ENCODE assay signal across 29 cellular contexts in genomic region chr1:11675362-11675761, GRCh38. TPM values are rescaled to one million over a fixed set of nuclear protein-coding genes. Genes with fewer than 3 reads are reported as not detected.
"Had no signal": no experiment of that assay in that cellular context is flagged by ENCODE, and none has a peak within 500 bp of the region (broad histone marks: within the 10 kb centered on the region; RNA-seq: fewer than 3 reads in every experiment).

No MANE protein-coding gene starts in this region.

- H3K27me3 ChIP-seq: adrenal gland, body of pancreas, breast epithelium, MG63, Peyer's patch, SJSA1 had no signal

- H3K9me3 ChIP-seq: adrenal gland, body of pancreas, breast epithelium, MG63, Peyer's patch, SJSA1, SK-N-SH had no signal

- H3K4me1 ChIP-seq: breast epithelium had no signal

- H3K9ac ChIP-seq: SK-N-SH had no signal

- H3K4me3 ChIP-seq: adrenal gland, body of pancreas, breast epithelium, MG63, Peyer's patch, SJSA1 had no signal

- ATAC-seq: activated CD8-positive, alpha-beta T cell treated with anti-CD3 and anti-CD28 coated beads, Interleukin-2, amount 10 ng/mL, durations not matched to agents 7 days and 5 days; activated naive CD4-positive, alpha-beta T cell treated with anti-CD3 and anti-CD28 coated beads, Interleukin-2, amount 50 U/mL, for 72 hours; body of pancreas; PC-3; T-helper 17 cell had no signal

- DNase-seq: activated CD4-positive, alpha-beta T cell treated with anti-CD3 and anti-CD28 coated beads for 1 hour; activated CD4-positive, alpha-beta T cell treated with anti-CD3 and anti-CD28 coated beads for 48 hours; activated CD4-positive, alpha-beta T cell treated with anti-CD3 and anti-CD28 coated beads, Interleukin-2, amount 50 U/mL, for 4 hours; activated CD4-positive, CD25-positive, alpha-beta regulatory T cell; activated CD8-positive, alpha-beta T cell treated with anti-CD3 and anti-CD28 coated beads, Interleukin-2, amount 10 ng/mL, durations not matched to agents 7 days and 5 days; activated gamma-delta T cell; activated naive CD4-positive, alpha-beta T cell treated with Interleukin-2 at 50 U/mL for 16 hours; activated T-cell treated with anti-CD3 and anti-CD28 coated beads, Interleukin-2, amount 50 U/mL, for 24 hours; adrenal gland; body of pancreas; Kasumi-1; MG63; NCI-H1048; NCI-H1105 treated with DMSO at 0.1 percent for 48 hours; NCI-H1436; NCI-H1694; NCI-H2029; NCI-H345; NCI-H524 treated with DMSO at 0.1 percent for 48 hours; PC-3; Peyer's patch; RPMI8226; SHP77 treated with DMSO at 0.1 percent for 48 hours; SK-N-SH; T-helper 17 cell; WERI-Rb-1 had no signal

- H3K27ac ChIP-seq: adrenal gland, body of pancreas, breast epithelium, Peyer's patch, SJSA1, WERI-Rb-1 had no signal

RNA-seq across cellular contexts. Expression of gene DRAXIN, which starts 16.1 kb away (rescaled TPM):
- total RNA-seq: body of pancreas, Peyer's patch, SJSA1 had no signal

RNA-seq across cellular contexts. Expression of gene FBXO2, which starts 21.1 kb away (rescaled TPM):
- total RNA-seq: SJSA1 had no signal
